Comparison of ENCODE assay signal across 11 cellular contexts in genomic region chr19:741506-742131, GRCh38. TPM values are rescaled to one million over a fixed set of nuclear protein-coding genes. Genes with fewer than 3 reads are reported as not detected.
A peak's percentile ranks its signal among the peaks of the same experiment; 100 is the strongest.
DNase-seq lines count a peak whose midpoint lies in the region; TF ChIP-seq lines count a peak whose summit lies in the region.
"Had no signal": no experiment of that assay in that cellular context is flagged by ENCODE, and none has a peak within 500 bp of the region (broad histone marks: within the 10 kb centered on the region; RNA-seq: fewer than 3 reads in every experiment).

No MANE protein-coding gene starts in this region.

- POLR2A ChIA-PET in A673 (lab: Charles Lee; ENCODE audit: low non-redundant PET): no interaction called here

- H3K9me3 ChIP-seq in A673 (ENCODE audit: low read depth, low read length, poor library complexity, severe bottlenecking) (no peaks in the 10 kb centered on the region), DOHH2 (ENCODE audit: control insufficient read depth, insufficient read depth, low read length) (no peaks in the 10 kb centered on the region; the same call in 1 of the 2 replicates)
- H3K9me3 ChIP-seq: gastrocnemius medialis had no signal

- TF ChIP-seq CTCF in A673 (conservative IDR thresholded peaks at IDR 0.05; ENCODE audit: low read depth, low read length): 0 out of 2 replicates have a peak, but pooled peaks have one; percentile 23
- TF ChIP-seq CTCF in DOHH2 (IDR thresholded peaks at IDR 0.05; ENCODE audit: low read depth, low read length, poor library complexity, severe bottlenecking): peak; percentile 18

- H3K79me2 ChIP-seq in DOHH2 (ENCODE audit: control insufficient read depth, low read length): no peaks in the 10 kb centered on the region

- DNase-seq in A673 (ENCODE audit: low spot score) (peak; percentile 44), NAMALWA (ENCODE audit: low spot score) (peak; percentile 82), GM03348 (ENCODE audit: low spot score) (no peak), midbrain (lab: John Stamatoyannopoulos, UW) (no peak), cardiac septum (ENCODE audit: low spot score) (no peak), putamen (ENCODE audit: low spot score) (no peak)
- peak; percentile 16 for DNase-seq in effector CD8-positive, alpha-beta T cell (lab: John Stamatoyannopoulos, UW)
- DNase-seq: amniotic stem cell, gastrocnemius medialis, naive B cell had no signal

- H3K4me2 ChIP-seq in DOHH2 (ENCODE audit: low read length): no peak overlapping the region

- H3K36me3 ChIP-seq in A673 (ENCODE audit: insufficient read depth, low read length, poor library complexity, severe bottlenecking): no peaks in the 10 kb centered on the region
- no peaks in the 10 kb centered on the region for H3K36me3 ChIP-seq in DOHH2 (ENCODE audit: control insufficient read depth, low read length)
- H3K36me3 ChIP-seq: gastrocnemius medialis had no signal

- H3F3A ChIP-seq in DOHH2 (ENCODE audit: control insufficient read depth, insufficient read depth): no peaks in the 10 kb centered on the region

- no peaks in the 10 kb centered on the region for H4K20me1 ChIP-seq in DOHH2 (ENCODE audit: control insufficient read depth, insufficient read depth, low read depth, low read length)

- CTCF ChIA-PET in A673 (lab: Charles Lee): no interaction called here

- intact Hi-C loops in A673 (cut with micrococcal nuclease; ENCODE audit: unreplicated experiment): no loop called here
- intact Hi-C loops in cardiac septum (cut with DNase I): no loop called here

- H3K27ac ChIP-seq in A673 (ENCODE audit: low read depth, low read length, poor library complexity, severe bottlenecking) (no peak overlapping the region), DOHH2 (ENCODE audit: low read depth, low read length) (no peak overlapping the region)
- H3K27ac ChIP-seq: gastrocnemius medialis had no signal

- no peaks in the 10 kb centered on the region for H3K27me3 ChIP-seq in A673 (replicated peaks; ENCODE audit: insufficient read depth, low read depth, low read length, poor library complexity)
- H3K27me3 ChIP-seq in DOHH2 (ENCODE audit: control insufficient read depth, low read length): no peaks in the 10 kb centered on the region
- H3K27me3 ChIP-seq: gastrocnemius medialis had no signal

- no peaks in the 10 kb centered on the region for H3K9me2 ChIP-seq in DOHH2 (replicated peaks; ENCODE audit: control insufficient read depth, low read length)

- H3K4me3 ChIP-seq in A673 (ENCODE audit: low read depth, low read length, poor library complexity, severe bottlenecking) (no peak overlapping the region), DOHH2 (ENCODE audit: low read length) (no peak overlapping the region)
- H3K4me3 ChIP-seq: gastrocnemius medialis had no signal

- BruUV-seq in A673 (replicated peaks; lab: Mats Ljungman, UMichigan): no TSS peak

- H3K4me1 ChIP-seq in A673 (ENCODE audit: insufficient read depth, low read length, poor library complexity, severe bottlenecking) (no peaks in the 10 kb centered on the region), DOHH2 (ENCODE audit: control insufficient read depth, low read length) (no peaks in the 10 kb centered on the region; the same call in 1 of the 2 replicates)
- H3K4me1 ChIP-seq: gastrocnemius medialis had no signal

RNA-seq across cellular contexts. Expression of gene MISP, which starts 9.3 kb away (rescaled TPM):
- total RNA-seq in A673 (2021) (0.11 TPM in 1 of 2 replicates, not detected in the other), cardiac septum (not detected)

RNA-seq across cellular contexts. Expression of gene PALM, which starts 32.9 kb away (rescaled TPM):
- total RNA-seq in A673 (2021): 21.2 and 40.3 TPM in 2 replicates
- 18.9 TPM for total RNA-seq in cardiac septum

RNA-seq across cellular contexts. Expression of gene PRSS57, which starts 46.4 kb away (rescaled TPM):
- total RNA-seq in A673 (2021) (not detected in 2 replicates), cardiac septum (not detected)
- total RNA-seq: gastrocnemius medialis had no signal

RNA-seq across cellular contexts. Expression of gene PTBP1, which starts 55.6 kb away (rescaled TPM):
- total RNA-seq in A673 (2021): 713 and 800 TPM in 2 replicates
- total RNA-seq in cardiac septum: 76.9 TPM

Comparison
In these comparisons a context has a peak if more than half of its experiments do, and no peak if none do; other contexts are left out.
1. DNase-seq: peak in A673 (single experiment), NAMALWA (single experiment) and effector CD8-positive, alpha-beta T cell (single experiment); none in GM03348 (single experiment), midbrain (single experiment), cardiac septum (single experiment) and putamen (single experiment).